26 cellular contexts compared by ENCODE assay signal in the genomic region with DNA sequence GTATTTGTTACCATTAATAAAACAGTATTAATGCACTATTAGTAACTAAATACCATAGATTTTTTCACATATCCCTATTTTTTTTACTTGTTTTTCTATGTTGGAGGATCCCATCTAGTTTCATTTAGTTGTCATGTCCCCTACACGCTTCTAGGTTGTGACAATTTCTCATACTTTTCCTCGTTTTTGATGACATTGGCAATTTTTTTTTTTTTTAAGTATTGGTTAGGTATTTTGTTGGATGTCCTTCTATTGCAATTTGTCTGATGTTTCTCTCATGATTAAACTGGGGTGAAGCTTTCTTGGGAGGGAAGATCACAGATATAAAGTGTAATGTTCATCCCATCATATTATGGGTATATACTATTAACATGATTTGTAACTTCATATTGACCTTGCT.
A peak's percentile ranks its signal among the peaks of the same experiment; 100 is the strongest.
DNase-seq lines count a peak whose midpoint lies in the region; ATAC-seq, FAIRE-seq and TF ChIP-seq lines count a peak whose summit lies in the region.
"Had no signal": no experiment of that assay in that cellular context is flagged by ENCODE, and none has a peak within 500 bp of the region (broad histone marks: within the 10 kb centered on the region; RNA-seq: fewer than 3 reads in every experiment).

No MANE protein-coding gene starts in this region.

- H3K4me3 Mint-ChIP-seq in progenitor cell of endocrine pancreas (ENCODE audit: low read depth), result no peak overlapping the region
- H3K4me3 Mint-ChIP-seq: CD14-positive monocyte; CD4-positive, alpha-beta memory T cell; CD4-positive, CD25-positive, alpha-beta regulatory T cell; CD8-positive, alpha-beta memory T cell had no signal

- TF ChIP-seq EP300 in HepG2 (IDR thresholded peaks at IDR 0.05; ENCODE audit: low read depth in 2 of 2, low read length in 2 of 2) (no peak), HepG2 (CRISPR knock-in tag; IDR thresholded peaks at IDR 0.05; ENCODE audit: borderline replicate concordance) (no peak), K562 (IDR thresholded peaks at IDR 0.05; ENCODE audit: low read length) (no peak), gastroesophageal sphincter (IDR thresholded peaks at IDR 0.05) (no peak)

- TF ChIP-seq RAD21 in HepG2 (CRISPR knock-in tag; IDR thresholded peaks at IDR 0.05) (no peak), K562 (CRISPR knock-in tag; conservative IDR thresholded peaks at IDR 0.05 in 1 of 2, IDR thresholded peaks at IDR 0.05 in 1 of 2) (no peak)

- in situ Hi-C loops in HepG2 (cut with HindIII; ENCODE audit: extremely low pct_ligation_motif_present, low pct_unique_long_range_greater_than_20kb), result no loop called here
- in situ Hi-C loops in K562 (cut with MboI), result no loop called here

- DNase-seq in HepG2 (ENCODE audit: low spot score), result no peak
- DNase-seq in right lobe of liver, result no peak
- DNase-seq in K562 (ENCODE audit: extremely low read depth in 1 of 4, low spot score in 3 of 4), result no peak
- DNase-seq in progenitor cell of endocrine pancreas (ENCODE audit: low spot score, unreplicated experiment), result no peak
- no peak for DNase-seq in hypothalamus (lab: John Stamatoyannopoulos, UW)
- DNase-seq: ACHN; BE2C; C1 segment of cervical spinal cord; CD4-positive, alpha-beta memory T cell; CD4-positive, CD25-positive, alpha-beta regulatory T cell; CD8-positive, alpha-beta memory T cell; COR-L47; DMS 273 treated with DMSO at 0.1 percent for 48 hours; DMS153; DMS53; DMS79; DND-41; EL; GDM1 had no signal

- intact Hi-C loops in HepG2 (cut with micrococcal nuclease; ENCODE audit: unreplicated experiment) (no loop called here), right lobe of liver (cut with DNase I) (no loop called here), K562 (cut with micrococcal nuclease) (no loop called here)

- no TSS peak for BruUV-seq in HepG2 (replicated peaks; lab: Mats Ljungman, UMichigan)
- no TSS peak for BruUV-seq in K562 (replicated peaks; lab: Mats Ljungman, UMichigan)

- CTCF ChIA-PET in HepG2 (lab: Yijun Ruan, JAX; ENCODE audit: low intra/inter-chr PET ratio, low total read pairs), result no interaction called here
- CTCF ChIA-PET in K562 (lab: Yijun Ruan, JAX; ENCODE audit: low intra/inter-chr PET ratio), result no interaction called here

- peaks cover 87% of the 10 kb centered on the region for H3K9me3 ChIP-seq in HepG2 (ENCODE audit: low read length)
- no peaks in the 10 kb centered on the region for H3K9me3 ChIP-seq in right lobe of liver
- H3K9me3 ChIP-seq in K562 (replicated peaks; ENCODE audit: control insufficient read depth, insufficient read depth, low read depth, low read length), result 0 out of 2 replicates have a peak, but pooled peaks cover 2% of the 10 kb centered on the region
- H3K9me3 ChIP-seq in gastroesophageal sphincter, result no peaks in the 10 kb centered on the region
- H3K9me3 ChIP-seq: BE2C, BLaER1 had no signal

- H3K4me1 ChIP-seq in HepG2 (ENCODE audit: insufficient read depth, low read length), result no peaks in the 10 kb centered on the region
- H3K4me1 ChIP-seq in right lobe of liver, result no peaks in the 10 kb centered on the region
- H3K4me1 ChIP-seq in K562 (replicated peaks in 1 of 2; ENCODE audit: control insufficient read depth in 2 of 2, insufficient read depth in 2 of 2, low read length in 2 of 2), result no peaks in the 10 kb centered on the region
- H3K4me1 ChIP-seq in gastroesophageal sphincter, result no peaks in the 10 kb centered on the region
- H3K4me1 ChIP-seq: BE2C, BLaER1 had no signal

- no peaks in the 10 kb centered on the region for H3K79me2 ChIP-seq in HepG2 (ENCODE audit: insufficient read depth, low read length)
- no peaks in the 10 kb centered on the region for H3K79me2 ChIP-seq in K562 (ENCODE audit: control insufficient read depth, insufficient read depth, low read length)

- TF ChIP-seq CTCF in HepG2 (CRISPR knock-in tag; IDR thresholded peaks at IDR 0.05) (no peak), right lobe of liver (IDR thresholded peaks at IDR 0.05) (no peak), K562 (IDR thresholded peaks at IDR 0.05 in 2 of 3, conservative IDR thresholded peaks at IDR 0.05 in 1 of 3; ENCODE audit: insufficient read depth in 2 of 3, low read depth in 1 of 3, low read length in 3 of 3) (no peak), progenitor cell of endocrine pancreas (IDR thresholded peaks at IDR 0.05; ENCODE audit: unreplicated experiment) (no peak), gastroesophageal sphincter (IDR thresholded peaks at IDR 0.05) (no peak)

- H2AFZ ChIP-seq in HepG2 (ENCODE audit: low read length) (no peak overlapping the region), K562 (ENCODE audit: low read depth, low read length) (no peak overlapping the region)

- H3K9me3 Mint-ChIP-seq in progenitor cell of endocrine pancreas (ENCODE audit: low read depth), result no peaks in the 10 kb centered on the region

- no peak overlapping the region for H3K27ac ChIP-seq in HepG2 (ENCODE audit: extremely low read length, insufficient read depth, low read length)
- no peak overlapping the region for H3K27ac ChIP-seq in right lobe of liver
- H3K27ac ChIP-seq in K562 (ENCODE audit: extremely low read depth, low read depth, low read length), result no peak overlapping the region
- H3K27ac ChIP-seq in gastroesophageal sphincter, result no peak overlapping the region
- H3K27ac ChIP-seq: 22Rv1, BLaER1 had no signal

- H3K27me3 Mint-ChIP-seq in progenitor cell of endocrine pancreas, result peaks cover 10% of the 10 kb centered on the region
- H3K27me3 Mint-ChIP-seq: CD4-positive, alpha-beta memory T cell; CD4-positive, CD25-positive, alpha-beta regulatory T cell; CD8-positive, alpha-beta memory T cell had no signal

- H3K9ac ChIP-seq in HepG2 (ENCODE audit: insufficient read depth, low read depth, low read length) (no peak overlapping the region), K562 (ENCODE audit: insufficient read depth in 1 of 2, low read depth in 2 of 2, low read length in 2 of 2) (no peak overlapping the region)
- H3K9ac ChIP-seq: BLaER1 had no signal

- POLR2A ChIA-PET in HepG2 (lab: Yijun Ruan, JAX), result no interaction called here
- POLR2A ChIA-PET in K562 (lab: Yijun Ruan, JAX), result no interaction called here

- H4K20me1 ChIP-seq in HepG2 (ENCODE audit: insufficient read depth, low read length) (no peaks in the 10 kb centered on the region), K562 (replicated peaks; ENCODE audit: control insufficient read depth, insufficient read depth, low read length) (no peaks in the 10 kb centered on the region)
- H4K20me1 ChIP-seq: BLaER1 had no signal

- 3% methylated on average over 2 of the region's 2 CpGs for WGBS in HepG2 (ENCODE audit: low lambda C conversion rate)
- WGBS in right lobe of liver (ENCODE audit: insufficient coverage, low coverage, low lambda C conversion rate, missing lambda C conversion rate), result 20% methylated on average over 2 of the region's 2 CpGs
- 0% methylated on average over 2 of the region's 2 CpGs for WGBS in K562 (ENCODE audit: insufficient coverage, low coverage, missing lambda C conversion rate)
- WGBS in gastroesophageal sphincter (ENCODE audit: low coverage in 1 of 2), 2 donors, result 36 to 63% methylated on average over 2 of the region's 2 CpGs

- H3K36me3 Mint-ChIP-seq in progenitor cell of endocrine pancreas (ENCODE audit: insufficient read depth), result no peaks in the 10 kb centered on the region
- H3K36me3 Mint-ChIP-seq: CD14-positive monocyte; CD4-positive, alpha-beta memory T cell; CD4-positive, CD25-positive, alpha-beta regulatory T cell; CD8-positive, alpha-beta memory T cell had no signal

- FAIRE-seq in HepG2 (lab: Jason Lieb, UNC), result no peak
- FAIRE-seq in K562 (lab: Jason Lieb, UNC), result no peak
- FAIRE-seq: GM12878, GM12892, GM18507 had no signal

- no peak overlapping the region for H3K4me3 ChIP-seq in HepG2 (replicated peaks in 1 of 3; ENCODE audit: insufficient read depth in 1 of 3, low read depth in 2 of 3, low read length in 3 of 3)
- no peak overlapping the region for H3K4me3 ChIP-seq in right lobe of liver
- H3K4me3 ChIP-seq in K562, result no peak overlapping the region
- H3K4me3 ChIP-seq in gastroesophageal sphincter, result no peak overlapping the region
- H3K4me3 ChIP-seq: BLaER1, GM12878 had no signal

- no peak overlapping the region for H3K4me2 ChIP-seq in HepG2 (ENCODE audit: low read depth, low read length)
- H3K4me2 ChIP-seq in K562 (ENCODE audit: insufficient read depth, low read length), result no peak overlapping the region
- H3K4me2 ChIP-seq: BLaER1 had no signal

- peak overlapping the region; percentile 6 for H3K27ac Mint-ChIP-seq in progenitor cell of endocrine pancreas
- H3K27ac Mint-ChIP-seq: CD14-positive monocyte; CD4-positive, alpha-beta memory T cell; CD4-positive, CD25-positive, alpha-beta regulatory T cell; CD8-positive, alpha-beta memory T cell had no signal

- H3K27me3 ChIP-seq in HepG2 (ENCODE audit: control insufficient read depth in 1 of 2, insufficient read depth in 2 of 2, low read length in 2 of 2) (no peaks in the 10 kb centered on the region), right lobe of liver (no peaks in the 10 kb centered on the region), K562 (ENCODE audit: control insufficient read depth in 2 of 2, insufficient read depth in 2 of 2, low read length in 2 of 2) (no peaks in the 10 kb centered on the region), gastroesophageal sphincter (no peaks in the 10 kb centered on the region)
- H3K27me3 ChIP-seq: BE2C, BLaER1 had no signal

- H3K9me1 ChIP-seq in K562 (ENCODE audit: control insufficient read depth, insufficient read depth, low read length), result no peaks in the 10 kb centered on the region

- ATAC-seq in HepG2 (no peak), right lobe of liver (no peak), K562 (no peak), gastroesophageal sphincter (no peak)
- ATAC-seq: GM12878 had no signal

- TF ChIP-seq POLR2A in HepG2 (IDR thresholded peaks at IDR 0.05; ENCODE audit: insufficient read depth in 1 of 2, low read depth in 2 of 2, low read length in 2 of 2), result no peak
- no peak for TF ChIP-seq POLR2A in right lobe of liver (IDR thresholded peaks at IDR 0.05)
- TF ChIP-seq POLR2A in K562 (conservative IDR thresholded peaks at IDR 0.05), result no peak
- TF ChIP-seq POLR2A in gastroesophageal sphincter (IDR thresholded peaks at IDR 0.05), result no peak

- H3K36me3 ChIP-seq in HepG2 (replicated peaks in 1 of 2; ENCODE audit: control insufficient read depth in 1 of 2, insufficient read depth in 2 of 2, low read length in 2 of 2), result no peaks in the 10 kb centered on the region
- H3K36me3 ChIP-seq in right lobe of liver, result no peaks in the 10 kb centered on the region
- H3K36me3 ChIP-seq in K562 (ENCODE audit: control insufficient read depth, insufficient read depth, low read length), result no peaks in the 10 kb centered on the region
- H3K36me3 ChIP-seq in gastroesophageal sphincter, result no peaks in the 10 kb centered on the region
- H3K36me3 ChIP-seq: BE2C, BLaER1 had no signal

- H3K4me1 Mint-ChIP-seq in progenitor cell of endocrine pancreas (ENCODE audit: low read depth), result no peaks in the 10 kb centered on the region
- H3K4me1 Mint-ChIP-seq: CD14-positive monocyte; CD4-positive, alpha-beta memory T cell; CD4-positive, CD25-positive, alpha-beta regulatory T cell; CD8-positive, alpha-beta memory T cell had no signal

TF ChIP-seq in HepG2, 621 proteins besides CTCF, POLR2A, EP300 and RAD21 (continues in another document):
- TF ChIP-seq ZIK1 (CRISPR knock-in tag; IDR thresholded peaks at IDR 0.05; ENCODE audit: borderline replicate concordance, low read depth), result no peak
- TF ChIP-seq MAFF (IDR thresholded peaks at IDR 0.05; ENCODE audit: low read depth, low read length), result peak; percentile 84

TF ChIP-seq in K562, 482 proteins besides CTCF, POLR2A, EP300 and RAD21 (continues in another document):
- TF ChIP-seq NFE2L1 (tag; IDR thresholded peaks at IDR 0.05; ENCODE audit: borderline replicate concordance, low read depth), result no peak
